ENCODE assay signal across 10 cellular contexts in the genomic region with DNA sequence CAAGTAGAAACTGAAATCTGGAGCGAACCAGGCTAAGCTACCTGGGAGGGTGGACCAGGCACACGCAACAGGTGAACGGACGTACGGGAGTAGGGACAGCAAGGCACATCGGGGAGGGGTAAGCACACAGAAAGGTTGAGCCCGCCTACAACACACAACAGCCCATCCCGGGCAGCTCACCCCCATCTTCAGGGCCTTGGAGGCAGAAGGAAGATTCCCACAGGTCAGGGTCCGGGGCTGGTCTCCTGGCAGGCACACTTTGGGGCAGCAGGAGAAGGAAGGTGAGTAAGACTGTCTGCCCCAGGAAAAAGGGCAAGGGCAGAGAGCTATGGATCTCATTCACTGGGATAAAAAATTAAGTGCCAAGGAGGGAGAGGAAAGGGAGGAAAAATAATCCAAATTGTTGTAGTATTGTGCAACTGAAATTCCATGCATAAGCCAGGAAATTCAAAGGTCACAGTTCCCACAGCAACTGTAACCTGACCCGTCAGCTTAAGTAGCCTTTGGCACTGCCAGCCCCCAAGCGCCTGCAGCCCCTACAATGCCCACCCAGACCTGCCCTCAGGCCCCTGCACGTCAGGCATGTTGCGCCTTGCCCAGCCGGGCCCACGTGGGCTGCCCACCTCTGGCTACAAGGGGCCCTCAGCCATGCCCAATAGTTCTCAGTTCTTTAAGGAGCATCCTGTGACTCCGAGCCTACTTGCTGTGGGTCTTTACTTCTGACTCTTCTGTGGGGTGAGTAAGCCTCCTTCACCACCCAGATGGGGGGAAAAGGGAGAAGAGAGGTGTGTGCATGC. TPM values are rescaled to one million over a fixed set of nuclear protein-coding genes. Genes with fewer than 3 reads are reported as not detected.
A peak's percentile ranks its signal among the peaks of the same experiment; 100 is the strongest.
DNase-seq lines count a peak whose midpoint lies in the region; ATAC-seq, FAIRE-seq and TF ChIP-seq lines count a peak whose summit lies in the region.
"Had no signal": no experiment of that assay in that cellular context is flagged by ENCODE, and none has a peak within 500 bp of the region (broad histone marks: within the 10 kb centered on the region; RNA-seq: fewer than 3 reads in every experiment).

No MANE protein-coding gene starts in this region.

- peak overlapping the region; percentile 24; the same call in 1 of the 2 replicates for H3K18ac ChIP-seq in H1 (ENCODE audit: extremely low read depth, low read length)

- no peak for TF ChIP-seq POLR2A in H1 (IDR thresholded peaks at IDR 0.05; ENCODE audit: control extremely low read depth in 1 of 2, low read depth in 2 of 2, low read length in 2 of 2)

- H4K5ac ChIP-seq in H1 (ENCODE audit: insufficient read length, low read depth, low read length) = no peak overlapping the region

- H2BK120ac ChIP-seq in H1 (replicated peaks; ENCODE audit: low read depth, low read length) = no peak overlapping the region

- no peak overlapping the region for H2AFZ ChIP-seq in H1 (ENCODE audit: low read length)

- no peak overlapping the region for H4K8ac ChIP-seq in H1 (ENCODE audit: extremely low read depth, insufficient read depth, low read length)

- peak overlapping the region; percentile 70; the same call in 1 of the 2 replicates for H2AK5ac ChIP-seq in H1 (ENCODE audit: low read depth, low read length)

- H3K36me3 ChIP-seq in H1 (ENCODE audit: control insufficient read depth in 2 of 4, insufficient read depth in 4 of 4, low read length in 3 of 4) (no peaks in the 10 kb centered on the region), lower lobe of right lung (no peaks in the 10 kb centered on the region), aorta (ENCODE audit: control insufficient read depth in 1 of 2, insufficient read depth in 2 of 2, low read length in 1 of 2) (no peaks in the 10 kb centered on the region)

- TF ChIP-seq CTCF in H1 (IDR thresholded peaks at IDR 0.05; ENCODE audit: control extremely low read depth in 1 of 3, insufficient read depth in 1 of 3, low read depth in 1 of 3, low read length in 3 of 3) (no peak), lower lobe of right lung (IDR thresholded peaks at IDR 0.05) (no peak)

- no peak overlapping the region for H3K27ac ChIP-seq in H1 (ENCODE audit: low read depth, low read length)
- no peak overlapping the region for H3K27ac ChIP-seq in lower lobe of right lung
- peak overlapping the region in 1 of 2 donors; percentile 53 for H3K27ac ChIP-seq in aorta (ENCODE audit: low read depth in 1 of 2, low read length in 2 of 2)
- H3K27ac ChIP-seq: BLaER1 had no signal

- no peak for TF ChIP-seq EP300 in H1 (IDR thresholded peaks at IDR 0.05; ENCODE audit: borderline replicate concordance in 1 of 2, low read depth in 2 of 2, low read length in 2 of 2)

- peak overlapping the region; percentile 80; the same call in 1 of the 2 replicates for H2BK5ac ChIP-seq in H1 (ENCODE audit: low read depth, low read length)

- peak; percentile 44 for ATAC-seq in Right ventricle myocardium inferior
- ATAC-seq in lower lobe of right lung = peak; percentile 41 to 58
- ATAC-seq in aorta (ENCODE audit: low FRiP score) = peak; percentile 80
- ATAC-seq in GM19324 (IDR thresholded peaks at IDR 0.05; ENCODE audit: low FRiP score, unreplicated experiment) = no peak
- no peak for ATAC-seq in HG03196 (IDR thresholded peaks at IDR 0.05; ENCODE audit: unreplicated experiment)
- no peak for ATAC-seq in HG03442 (IDR thresholded peaks at IDR 0.05; ENCODE audit: unreplicated experiment)

- H3K56ac ChIP-seq in H1 (replicated peaks; ENCODE audit: insufficient read length, low read depth, low read length) = no peak overlapping the region

- H3K9me3 ChIP-seq in H1 (ENCODE audit: insufficient read depth in 2 of 2, low read depth in 1 of 2, low read length in 1 of 2) = no peaks in the 10 kb centered on the region
- no peaks in the 10 kb centered on the region for H3K9me3 ChIP-seq in lower lobe of right lung
- H3K9me3 ChIP-seq in aorta (ENCODE audit: control insufficient read depth, low read length) = no peaks in the 10 kb centered on the region
- H3K9me3 ChIP-seq: BLaER1 had no signal

- H2BK12ac ChIP-seq in H1 (ENCODE audit: low read depth, low read length) = no peak overlapping the region

- no peak overlapping the region for H2BK20ac ChIP-seq in H1 (ENCODE audit: low read length)

- H2BK15ac ChIP-seq in H1 (ENCODE audit: low read length) = peak overlapping the region; percentile 46; the same call in 1 of the 2 replicates

- H3K4me3 ChIP-seq in H1 (ENCODE audit: extremely low read depth in 1 of 4, insufficient read depth in 2 of 4, low read depth in 3 of 4, low read length in 4 of 4) = no peak overlapping the region
- no peak overlapping the region for H3K4me3 ChIP-seq in lower lobe of right lung
- no peak overlapping the region for H3K4me3 ChIP-seq in aorta (ENCODE audit: low read length in 2 of 2)
- H3K4me3 ChIP-seq: BLaER1 had no signal

- CTCF ChIA-PET in H1 (lab: Charles Lee; ENCODE audit: partially characterized antibody) = interaction anchor here (1.3 to 1.8 kb wide), 2 partner anchors 11 to 75 kb away, joined by 4 to 5 read pairs; no protein-coding TSS in a partner anchor

- H4K91ac ChIP-seq in H1 (replicated peaks; ENCODE audit: insufficient read length, low read length) = no peak overlapping the region

- no peak for DNase-seq in Right ventricle myocardium inferior (ENCODE audit: missing footprints)
- DNase-seq in cardiac septum (ENCODE audit: low spot score) = no peak
- DNase-seq in H1 (ENCODE audit: low read depth in 1 of 2, low spot score in 2 of 2) = no peak
- no peak for DNase-seq in lower lobe of right lung
- DNase-seq in aorta = peak in 1 of 2 donors; percentile 61
- DNase-seq: effector CD8-positive, alpha-beta T cell had no signal

- no peak overlapping the region for H3K4ac ChIP-seq in H1 (replicated peaks; ENCODE audit: insufficient read length, low read depth, low read length)

- WGBS in H1 (ENCODE audit: extremely low coverage in 1 of 2, insufficient coverage in 1 of 2, insufficient read length in 1 of 2, insufficient replicate concordance in 2 of 2, low coverage in 1 of 2, low lambda C conversion rate in 2 of 2, missing lambda C conversion rate in 1 of 2), 2 experiments = 79% methylated on average over 16 of the region's 16 CpGs; no CpG with 5 or more reads in 1 of the 2 experiments
- 71 to 72% methylated on average over 16 of the region's 16 CpGs for WGBS in aorta, 2 donors

- H3K23me2 ChIP-seq in H1 (ENCODE audit: low read depth, low read length) = no peaks in the 10 kb centered on the region

- H3K4me1 ChIP-seq in H1 (replicated peaks in 1 of 4; ENCODE audit: control insufficient read depth in 3 of 4, insufficient read depth in 4 of 4, low read length in 3 of 4) (peaks cover 4 to 13% (median 9%) of the 10 kb centered on the region in 4 experiments), lower lobe of right lung (peaks cover 44% of the 10 kb centered on the region), aorta (ENCODE audit: control insufficient read depth in 1 of 2, insufficient read depth in 2 of 2, low read length in 2 of 2) (no peaks in the 10 kb centered on the region)

- peaks cover 3 to 7% of the 10 kb centered on the region in 2 experiments for H4K20me1 ChIP-seq in H1 (replicated peaks in 1 of 2; ENCODE audit: control insufficient read depth in 1 of 2, insufficient read depth in 2 of 2, low read length in 2 of 2)

- POLR2A ChIA-PET in H1 (lab: Charles Lee; ENCODE audit: partially characterized antibody) = interaction anchor here (0.6 kb wide), 1 partner anchor 17 kb away, joined by 3 read pairs; no protein-coding TSS in a partner anchor

- H3K23ac ChIP-seq in H1 (ENCODE audit: insufficient read length) = no peak overlapping the region

- peaks cover 11% of the 10 kb centered on the region for H3K79me1 ChIP-seq in H1 (ENCODE audit: low read depth, low read length)

- H3K79me2 ChIP-seq in H1 (ENCODE audit: control insufficient read depth in 1 of 2, insufficient read depth in 2 of 2, low read length in 2 of 2) = peaks cover 3 to 42% of the 10 kb centered on the region in 2 experiments; a peak in 3 of 4 replicates

- TF ChIP-seq RAD21 in H1 (IDR thresholded peaks at IDR 0.05 in 1 of 2, conservative IDR thresholded peaks at IDR 0.05 in 1 of 2; ENCODE audit: low read depth in 2 of 2, low read length in 2 of 2) = no peak

- intact Hi-C loops in Right ventricle myocardium inferior (cut with DNase I) (no loop called here), cardiac septum (cut with DNase I) (no loop called here), lower lobe of right lung (cut with DNase I) (no loop called here), aorta (cut with DNase I) (loop anchor here in 1 of 2 donors (5.0 kb wide), 1 partner anchor 55 kb away; no protein-coding TSS in a partner anchor)

- FAIRE-seq in H1 (lab: Jason Lieb, UNC) = no peak

- no peak overlapping the region for H3K14ac ChIP-seq in H1 (ENCODE audit: insufficient read length)

- 0 out of 4 replicates have a peak overlapping the region, but pooled peaks of 1 of the 2 experiments have one; percentile 10 for H3K4me2 ChIP-seq in H1 (ENCODE audit: insufficient read depth in 1 of 2, low read depth in 2 of 2, low read length in 2 of 2)
- H3K4me2 ChIP-seq: BLaER1 had no signal

- no peak overlapping the region; a peak in 1 of 7 replicates for H3K9ac ChIP-seq in H1 (replicated peaks in 1 of 4; ENCODE audit: extremely low read depth in 1 of 4, low read depth in 3 of 4, low read length in 3 of 4)
- H3K9ac ChIP-seq: BLaER1 had no signal

- no peaks in the 10 kb centered on the region for H3K27me3 ChIP-seq in H1 (replicated peaks in 1 of 4; ENCODE audit: control insufficient read depth in 3 of 4, extremely low read depth in 1 of 4, insufficient read depth in 3 of 4, low read length in 3 of 4)
- H3K27me3 ChIP-seq in lower lobe of right lung (ENCODE audit: low read depth) = no peaks in the 10 kb centered on the region
- H3K27me3 ChIP-seq in aorta (ENCODE audit: control insufficient read depth in 1 of 2, insufficient read depth in 2 of 2, low read length in 1 of 2) = no peaks in the 10 kb centered on the region
- H3K27me3 ChIP-seq: BLaER1 had no signal

TF ChIP-seq in H1, 55 proteins besides CTCF, POLR2A, EP300 and RAD21:
- TF ChIP-seq RBBP5 (IDR thresholded peaks at IDR 0.05; ENCODE audit: borderline replicate concordance, low read depth, low read length) (no peak), CEBPB (IDR thresholded peaks at IDR 0.05; ENCODE audit: low read depth, low read length) (peak; percentile 95), SIX5 (IDR thresholded peaks at IDR 0.05; ENCODE audit: low read depth, low read length) (no peak)

RNA-seq across cellular contexts. Expression of gene MICAL3, which starts 51.8 kb away (rescaled TPM):
- 85.7 TPM for total RNA-seq in Right ventricle myocardium inferior
- total RNA-seq in cardiac septum = 126 TPM
- 39.2 and 41.8 TPM in 2 replicates for total RNA-seq in H1 (2021; fragmentation: NEBNext Ultra II Directional; extraction: Animal tissue kit (Norgen Biotek cat#: 25700))
- 8.3 and 10.8 TPM in 2 replicates for polyA plus RNA-seq in H1 (2011; rRNA removed)
- 10.7 TPM for polyA plus RNA-seq in H1 (2011; cell fraction: cytosol; rRNA removed)
- 32.8 TPM for polyA plus RNA-seq in H1 (2011; cell fraction: nucleus; rRNA removed)
- 18.4 to 26.8 TPM (median 20.0 TPM) in 4 replicates for polyA plus RNA-seq in H1 (2012, experiment 1 of 2)
- polyA plus RNA-seq in H1 (2012, experiment 2 of 2) = 5.5 TPM
- polyA plus RNA-seq in H1 (2013, experiment 1 of 2) = 13.1 TPM
- 13.3 TPM for polyA plus RNA-seq in H1 (2013, experiment 2 of 2)
- polyA minus RNA-seq in H1 (2011; rRNA and poly(A)+ RNA removed) = 31.2 and 33.7 TPM in 2 replicates
- 13.2 TPM for polyA minus RNA-seq in H1 (2011; cell fraction: cytosol; rRNA and poly(A)+ RNA removed)
- polyA minus RNA-seq in H1 (2011; cell fraction: nucleus; rRNA and poly(A)+ RNA removed) = 34.5 TPM
- 23.5 TPM for total RNA-seq in lower lobe of right lung
- 100 to 1,000 TPM; 114 to 123 TPM for total RNA-seq in aorta
- polyA plus RNA-seq in aorta = 10 to 100 TPM in 1 of 2 donors, 1 to 10 TPM in 1; 3.9 to 15.0 TPM

Comparison
In these comparisons a context has a peak if more than half of its experiments do, and no peak if none do; other contexts are left out.
1. ATAC-seq: peak in Right ventricle myocardium inferior (single experiment), lower lobe of right lung (2 of 2) and aorta (single experiment); none in GM19324 (single experiment), HG03196 (single experiment) and HG03442 (single experiment).